16 cellular contexts compared by ENCODE assay signal in genomic region chr7:138889566-138889965, GRCh38.
DNase-seq lines count a peak whose midpoint lies in the region; ATAC-seq and TF ChIP-seq lines count a peak whose summit lies in the region.
"Had no signal": no experiment of that assay in that cellular context is flagged by ENCODE, and none has a peak within 500 bp of the region (broad histone marks: within the 10 kb centered on the region; RNA-seq: fewer than 3 reads in every experiment).

No MANE protein-coding gene starts in this region.

- no peaks in the 10 kb centered on the region for H3K36me3 Mint-ChIP-seq in activated CD4-positive, alpha-beta T cell treated with anti-CD3 and anti-CD28 coated beads for 36 hours (ENCODE audit: low read depth)

- H3K27ac Mint-ChIP-seq in activated CD4-positive, alpha-beta T cell treated with anti-CD3 and anti-CD28 coated beads for 36 hours, result peak overlapping the region; percentile 29
- H3K27ac Mint-ChIP-seq: GM23338 had no signal

- no peak for TF ChIP-seq EP300 in suprapubic skin (IDR thresholded peaks at IDR 0.05)

- H3K4me1 ChIP-seq in suprapubic skin (peaks cover 19% of the 10 kb centered on the region), vagina (no peaks in the 10 kb centered on the region)

- DNase-seq in activated CD4-positive, alpha-beta T cell treated with anti-CD3 and anti-CD28 coated beads for 36 hours, result no peak
- DNase-seq in activated CD4-positive, alpha-beta T cell treated with anti-CD3 and anti-CD28 coated beads for 48 hours, result no peak
- peak; percentile 44 for DNase-seq in NCI-H2196 (lab: John Stamatoyannopoulos, UW; ENCODE audit: unreplicated experiment)
- peak; percentile 31 for DNase-seq in choroid plexus epithelial cell (ENCODE audit: low read depth)
- no peak for DNase-seq in suprapubic skin (ENCODE audit: low spot score in 2 of 2)
- no peak for DNase-seq in vagina (ENCODE audit: extremely low spot score in 2 of 2)
- DNase-seq: activated CD4-positive, alpha-beta T cell treated with anti-CD3 and anti-CD28 coated beads, Interleukin-2, amount 50 U/mL, for 4 hours; erythroblast; mesendoderm; NCI-H1694 treated with DMSO at 0.1 percent for 48 hours; ovary; T1000 had no signal

- no peak for ATAC-seq in activated CD4-positive, alpha-beta T cell treated with anti-CD3 and anti-CD28 coated beads for 36 hours
- no peak for ATAC-seq in GM21825 (IDR thresholded peaks at IDR 0.05; ENCODE audit: unreplicated experiment)
- no peak for ATAC-seq in HG03045 (IDR thresholded peaks at IDR 0.05; ENCODE audit: unreplicated experiment)
- ATAC-seq: GM23338 had no signal

- intact Hi-C loops in activated CD4-positive, alpha-beta T cell treated with anti-CD3 and anti-CD28 coated beads for 36 hours (cut with DNase I, micrococcal nuclease), result loop anchor here in 1 of 2 experiments (5.0 to 10.0 kb wide), 3 partner anchors 93 to 185 kb away; partner anchors contain the start of gene KIAA1549
- intact Hi-C loops in vagina (cut with DNase I), result no loop called here

- POLR2A ChIA-PET in activated CD4-positive, alpha-beta T cell treated with anti-CD3 and anti-CD28 coated beads for 36 hours (lab: Charles Lee), result no interaction called here

- H3K27me3 ChIP-seq in suprapubic skin (no peaks in the 10 kb centered on the region), vagina (no peaks in the 10 kb centered on the region)
- H3K27me3 ChIP-seq: ovary had no signal

- CTCF ChIA-PET in activated CD4-positive, alpha-beta T cell treated with anti-CD3 and anti-CD28 coated beads for 36 hours (lab: Charles Lee), result no interaction called here

- H3K36me3 ChIP-seq in suprapubic skin (peaks cover 2% of the 10 kb centered on the region), vagina (no peaks in the 10 kb centered on the region)
- H3K36me3 ChIP-seq: ovary had no signal

- no peaks in the 10 kb centered on the region for H3K9me3 Mint-ChIP-seq in activated CD4-positive, alpha-beta T cell treated with anti-CD3 and anti-CD28 coated beads for 36 hours (ENCODE audit: low read depth)
- H3K9me3 Mint-ChIP-seq: central memory CD8-positive, alpha-beta T cell; GM23338 had no signal

- TF ChIP-seq POLR2A in suprapubic skin (IDR thresholded peaks at IDR 0.05), result no peak
- no peak for TF ChIP-seq POLR2A in vagina (IDR thresholded peaks at IDR 0.05)

- no peak overlapping the region for H3K4me3 Mint-ChIP-seq in activated CD4-positive, alpha-beta T cell treated with anti-CD3 and anti-CD28 coated beads for 36 hours
- H3K4me3 Mint-ChIP-seq: central memory CD8-positive, alpha-beta T cell; GM23338 had no signal

- peaks cover 5% of the 10 kb centered on the region for H3K4me1 Mint-ChIP-seq in activated CD4-positive, alpha-beta T cell treated with anti-CD3 and anti-CD28 coated beads for 36 hours

- H3K9me3 ChIP-seq in suprapubic skin (no peaks in the 10 kb centered on the region), vagina (no peaks in the 10 kb centered on the region)
- H3K9me3 ChIP-seq: ovary had no signal

- TF ChIP-seq CTCF in choroid plexus epithelial cell (conservative IDR thresholded peaks at IDR 0.05; ENCODE audit: low read depth, low read length) (no peak), suprapubic skin (IDR thresholded peaks at IDR 0.05) (no peak), vagina (IDR thresholded peaks at IDR 0.05) (no peak)

- 69% methylated on average over 4 of the region's 4 CpGs for WGBS in suprapubic skin

- H3K4me3 ChIP-seq in choroid plexus epithelial cell (ENCODE audit: low read depth, low read length) (no peak overlapping the region), suprapubic skin (no peak overlapping the region), vagina (no peak overlapping the region)
- H3K4me3 ChIP-seq: GM23338, ovary had no signal

- no peak overlapping the region for H3K27ac ChIP-seq in suprapubic skin
- no peak overlapping the region for H3K27ac ChIP-seq in vagina
- H3K27ac ChIP-seq: ovary had no signal

- H3K27me3 Mint-ChIP-seq in activated CD4-positive, alpha-beta T cell treated with anti-CD3 and anti-CD28 coated beads for 36 hours, result no peaks in the 10 kb centered on the region

Comparison
In these comparisons a context has a peak if more than half of its experiments do, and no peak if none do; other contexts are left out.
1. DNase-seq: peak in NCI-H2196 (single experiment) and choroid plexus epithelial cell (single experiment); none in activated CD4-positive, alpha-beta T cell treated with anti-CD3 and anti-CD28 coated beads for 36 hours (single experiment), activated CD4-positive, alpha-beta T cell treated with anti-CD3 and anti-CD28 coated beads for 48 hours (single experiment), suprapubic skin (0 of 2) and vagina (0 of 2).